9 cellular contexts compared by ENCODE assay signal in the genomic region with DNA sequence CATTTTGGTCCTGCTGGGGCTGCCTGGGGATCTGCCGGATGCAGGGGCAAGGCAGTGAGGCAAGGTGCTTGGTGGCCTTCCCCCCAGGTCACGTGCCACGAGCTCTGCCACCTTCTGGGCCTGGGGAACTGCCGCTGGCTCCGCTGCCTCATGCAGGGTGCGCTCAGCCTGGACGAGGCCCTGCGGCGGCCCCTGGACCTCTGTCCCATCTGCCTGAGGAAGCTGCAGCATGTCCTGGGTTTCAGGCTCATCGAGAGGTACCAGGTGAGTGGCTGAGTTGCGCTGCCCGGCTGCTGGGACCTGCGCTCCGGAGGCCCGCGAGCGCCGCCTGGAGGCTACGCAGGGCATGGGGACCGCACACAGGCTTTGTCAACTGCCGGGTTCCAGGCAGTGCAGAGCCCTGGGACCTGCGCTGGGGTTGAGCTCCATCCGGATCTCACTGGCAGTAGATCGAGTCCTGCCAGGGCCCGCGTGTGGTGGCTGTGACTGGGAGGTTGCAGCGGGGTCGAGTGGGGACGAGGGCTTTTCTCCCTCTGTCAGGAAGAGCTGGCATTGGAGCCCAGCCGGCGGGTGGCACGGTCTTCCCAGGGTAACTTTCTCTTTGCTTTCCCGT. TPM values are rescaled to one million over a fixed set of nuclear protein-coding genes. Genes with fewer than 3 reads are reported as not detected.
A peak's percentile ranks its signal among the peaks of the same experiment; 100 is the strongest.
DNase-seq lines count a peak whose midpoint lies in the region; ATAC-seq and TF ChIP-seq lines count a peak whose summit lies in the region.
"Had no signal": no experiment of that assay in that cellular context is flagged by ENCODE, and none has a peak within 500 bp of the region (broad histone marks: within the 10 kb centered on the region; RNA-seq: fewer than 3 reads in every experiment).

No MANE protein-coding gene starts in this region.

- H3K4me3 Mint-ChIP-seq in CD14-positive monocyte: peak overlapping the region; percentile 55 to 83
- peak overlapping the region; percentile 37 for H3K4me3 Mint-ChIP-seq in activated naive CD4-positive, alpha-beta T cell treated with anti-CD3 and anti-CD28 coated beads, Interleukin-2, amount 10 ng/mL, durations not matched to agents 7 days and 5 days

- H3K9me3 Mint-ChIP-seq in CD14-positive monocyte: peaks cover 0 to 6% (median 3%) of the 10 kb centered on the region in 7 donors
- H3K9me3 Mint-ChIP-seq in activated naive CD4-positive, alpha-beta T cell treated with anti-CD3 and anti-CD28 coated beads, Interleukin-2, amount 10 ng/mL, durations not matched to agents 7 days and 5 days: no peaks in the 10 kb centered on the region

- intact Hi-C loops in CD14-positive monocyte (cut with micrococcal nuclease) (loop anchor here (2.0 to 5.0 kb wide), 2 partner anchors 37 to 39 kb away; no protein-coding TSS in a partner anchor), heart right ventricle (cut with DNase I) (loop anchor here in 1 of 10 donors (5.0 kb wide), 1 partner anchor 1053 kb away; no protein-coding TSS in a partner anchor)

- H3K4me1 Mint-ChIP-seq in CD14-positive monocyte: peaks cover 29% of the 10 kb centered on the region
- H3K4me1 Mint-ChIP-seq in activated naive CD4-positive, alpha-beta T cell treated with anti-CD3 and anti-CD28 coated beads, Interleukin-2, amount 10 ng/mL, durations not matched to agents 7 days and 5 days: peaks cover 44% of the 10 kb centered on the region

- H3K36me3 ChIP-seq in heart right ventricle: no peaks in the 10 kb centered on the region

- POLR2A ChIA-PET in RWPE1 (lab: Yijun Ruan, JAX; ENCODE audit: low non-redundant PET): no interaction called here

- peak overlapping the region in 3 of 10 donors; percentile 3 to 24 (median 19) for H3K4me3 ChIP-seq in heart right ventricle
- H3K4me3 ChIP-seq: SJSA1 had no signal

- peaks cover 13 to 46% (median 20%) of the 10 kb centered on the region in 3 donors for H3K27me3 Mint-ChIP-seq in CD14-positive monocyte (ENCODE audit: low read depth in 3 of 3)
- peaks cover 82% of the 10 kb centered on the region for H3K27me3 Mint-ChIP-seq in activated naive CD4-positive, alpha-beta T cell treated with anti-CD3 and anti-CD28 coated beads, Interleukin-2, amount 10 ng/mL, durations not matched to agents 7 days and 5 days

- H3K27ac ChIP-seq in RWPE1: no peak overlapping the region
- no peak overlapping the region for H3K27ac ChIP-seq in heart right ventricle
- H3K27ac ChIP-seq: SJSA1 had no signal

- H3K9me3 ChIP-seq in heart right ventricle: peaks cover 0 to 4% (median 0%) of the 10 kb centered on the region in 11 donors
- H3K9me3 ChIP-seq: SJSA1 had no signal

- no peaks in the 10 kb centered on the region for H3K27me3 ChIP-seq in heart right ventricle
- H3K27me3 ChIP-seq: SJSA1 had no signal

- peaks cover 5 to 7% of the 10 kb centered on the region in 2 donors for H3K36me3 Mint-ChIP-seq in CD14-positive monocyte
- no peaks in the 10 kb centered on the region for H3K36me3 Mint-ChIP-seq in activated naive CD4-positive, alpha-beta T cell treated with anti-CD3 and anti-CD28 coated beads, Interleukin-2, amount 10 ng/mL, durations not matched to agents 7 days and 5 days

- ATAC-seq in GM19328 (IDR thresholded peaks at IDR 0.05; ENCODE audit: unreplicated experiment) (peak; percentile 78), HG03378 (IDR thresholded peaks at IDR 0.05; ENCODE audit: unreplicated experiment) (peak; percentile 73), heart right ventricle (peak; percentile 43 to 65 (median 58))

- peaks cover 0 to 33% (median 23%) of the 10 kb centered on the region in 9 donors for H3K4me1 ChIP-seq in heart right ventricle
- H3K4me1 ChIP-seq: SJSA1 had no signal

- TF ChIP-seq CTCF in CD14-positive monocyte (IDR thresholded peaks at IDR 0.05) (peak; percentile 91), RWPE1 (conservative IDR thresholded peaks at IDR 0.05; ENCODE audit: low read depth) (peak; percentile 94), heart right ventricle (IDR thresholded peaks at IDR 0.05) (peak; percentile 62 to 92 (median 82))

- CTCF ChIA-PET in RWPE1 (lab: Yijun Ruan, JAX): interaction anchor here (0.5 to 2.4 kb wide), 11 partner anchors 9 to 1275 kb away, joined by 3 to 12 read pairs (median 5); no protein-coding TSS in a partner anchor
- CTCF ChIA-PET in activated naive CD4-positive, alpha-beta T cell treated with anti-CD3 and anti-CD28 coated beads, Interleukin-2, amount 10 ng/mL, durations not matched to agents 7 days and 5 days (lab: Charles Lee): interaction anchor here (0.6 to 16.7 kb wide), 33 partner anchors 9 to 302 kb away, joined by 3 to 222 read pairs (median 4); no protein-coding TSS in a partner anchor

- peak overlapping the region in 1 of 7 donors; percentile 56 for H3K27ac Mint-ChIP-seq in CD14-positive monocyte
- peak overlapping the region; percentile 65 for H3K27ac Mint-ChIP-seq in activated naive CD4-positive, alpha-beta T cell treated with anti-CD3 and anti-CD28 coated beads, Interleukin-2, amount 10 ng/mL, durations not matched to agents 7 days and 5 days

- peak; percentile 69 for DNase-seq in CD14-positive monocyte (ENCODE audit: low spot score)
- peak; percentile 50 for DNase-seq in RWPE1 (ENCODE audit: low spot score)
- DNase-seq in activated naive CD4-positive, alpha-beta T cell treated with anti-CD3 and anti-CD28 coated beads, Interleukin-2, amount 10 ng/mL, durations not matched to agents 7 days and 5 days: peak; percentile 87
- DNase-seq in heart right ventricle: peak; percentile 41 to 66
- peak; percentile 36 for DNase-seq in renal cortical epithelial cell (ENCODE audit: low read depth)
- DNase-seq in NCI-H2196 treated with DMSO at 0.1 percent for 48 hours (lab: John Stamatoyannopoulos, UW; ENCODE audit: unreplicated experiment): no peak

- 34 to 39% methylated on average over 33 of the region's 33 CpGs for WGBS in heart right ventricle, 2 donors

RNA-seq across cellular contexts. Expression of a gene that starts 21.7 kb away (rescaled TPM):
- under 1 TPM; 0.09 to 0.14 TPM for polyA plus RNA-seq in CD14-positive monocyte
- total RNA-seq in heart right ventricle: under 1 TPM in 6 of 10 donors, not detected in 4; 0.04 to 0.11 (median 0.07) TPM
- polyA plus RNA-seq in heart right ventricle: under 1 TPM; 0.04 to 0.07 TPM
- total RNA-seq in renal cortical epithelial cell: 3.5 and 14.2 TPM in 2 replicates
